In the genomic region with DNA sequence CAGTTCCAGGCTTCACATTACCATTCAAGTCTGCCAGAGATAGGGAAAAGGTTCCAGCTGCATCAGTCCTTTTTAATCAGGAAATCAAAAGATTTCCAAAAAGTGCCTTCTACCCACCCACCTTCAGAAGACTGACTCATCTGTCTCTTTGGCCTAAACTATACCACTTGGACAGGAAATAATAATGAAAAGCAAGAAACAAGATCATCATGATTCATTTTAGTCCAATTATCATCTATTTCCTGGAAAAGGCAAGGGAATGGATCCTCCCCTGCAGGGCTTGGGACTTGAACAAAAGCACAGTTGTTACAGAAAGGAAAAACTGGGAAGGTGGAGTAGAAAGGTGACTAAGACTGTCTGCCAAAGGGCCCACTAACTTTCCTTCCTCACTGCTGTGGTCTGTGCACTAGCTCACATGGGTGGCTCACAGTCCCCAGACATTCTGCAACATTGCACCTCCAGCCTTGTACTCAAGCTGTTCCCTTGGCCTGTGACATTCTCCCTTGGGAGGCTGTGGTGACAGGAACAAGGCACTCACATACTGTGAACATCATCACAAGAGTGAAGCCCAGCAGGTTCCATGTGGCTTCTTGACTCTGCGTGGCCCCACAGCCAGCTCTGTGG, we compare ENCODE assay signal across 14 cellular contexts.
DNase-seq lines count a peak whose midpoint lies in the region; ATAC-seq and TF ChIP-seq lines count a peak whose summit lies in the region.
"Had no signal": no experiment of that assay in that cellular context is flagged by ENCODE, and none has a peak within 500 bp of the region (broad histone marks: within the 10 kb centered on the region; RNA-seq: fewer than 3 reads in every experiment).

No MANE protein-coding gene starts in this region.

- no peaks in the 10 kb centered on the region for H3K9me3 ChIP-seq in MG63
- H3K9me3 ChIP-seq in mucosa of descending colon: no peaks in the 10 kb centered on the region

- H3K4me3 ChIP-seq in MG63: no peak overlapping the region
- H3K4me3 ChIP-seq in mucosa of descending colon: no peak overlapping the region
- H3K4me3 ChIP-seq: coronary artery had no signal

- H3K27me3 ChIP-seq in MG63: no peaks in the 10 kb centered on the region

- intact Hi-C loops in mucosa of descending colon (cut with DNase I, micrococcal nuclease): no loop called here

- no peaks in the 10 kb centered on the region for H3K4me1 ChIP-seq in mucosa of descending colon (ENCODE audit: low read depth)

- no peak for TF ChIP-seq CTCF in mucosa of descending colon (IDR thresholded peaks at IDR 0.05)

- peak; percentile 76 for DNase-seq in COLO829 (ENCODE audit: low spot score)
- DNase-seq in MG63: peak; percentile 63
- DNase-seq in dedifferentiated amniotic fluid mesenchymal stem cell (ENCODE audit: extremely low spot score): peak; percentile 15
- no peak for DNase-seq in mucosa of descending colon
- DNase-seq in amniotic stem cell (lab: John Stamatoyannopoulos, UW): no peak
- no peak for DNase-seq in SHP77 (lab: John Stamatoyannopoulos, UW)
- DNase-seq: kidney; NCI-H1436 treated with DMSO at 0.1 percent for 48 hours; NCI-H526 treated with DMSO at 0.1 percent for 48 hours; stimulated activated CD4-positive, alpha-beta T cell treated with anti-CD3 and anti-CD28 coated beads, Interleukin-4, amount 100 ng/mL, for 4 hours; stimulated activated naive CD4-positive, alpha-beta T cell had no signal

- peak; percentile 72 for ATAC-seq in mucosa of descending colon
- ATAC-seq in GM18519 (IDR thresholded peaks at IDR 0.05; ENCODE audit: low FRiP score, unreplicated experiment): no peak
- ATAC-seq in GM19455 (IDR thresholded peaks at IDR 0.05; ENCODE audit: unreplicated experiment): no peak

- no peaks in the 10 kb centered on the region for H3K36me3 ChIP-seq in MG63
- H3K36me3 ChIP-seq in mucosa of descending colon (ENCODE audit: low read depth): no peaks in the 10 kb centered on the region

Comparison
In these comparisons a context has a peak if more than half of its experiments do, and no peak if none do; other contexts are left out.
1. DNase-seq: peak in COLO829 (single experiment), MG63 (single experiment) and dedifferentiated amniotic fluid mesenchymal stem cell (single experiment); none in mucosa of descending colon (0 of 3), amniotic stem cell (single experiment) and SHP77 (0 of 2).